ENCODE assay signal across 10 cellular contexts in the genomic region with DNA sequence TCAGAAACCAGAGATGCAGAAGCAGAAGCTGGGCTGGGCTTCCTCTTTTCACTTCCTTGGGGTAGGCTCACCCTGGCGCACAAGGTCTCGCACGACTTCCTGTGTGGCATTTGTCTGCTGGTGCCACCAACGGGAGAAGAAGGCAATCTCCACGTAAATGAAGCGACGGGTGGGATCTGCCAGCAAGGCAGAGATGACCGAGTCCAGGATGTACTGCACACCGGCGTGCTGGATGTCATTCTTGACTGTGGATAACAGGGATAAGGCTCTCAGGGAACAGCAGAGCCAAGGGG. TPM values are rescaled to one million over a fixed set of nuclear protein-coding genes. Genes with fewer than 3 reads are reported as not detected.
DNase-seq lines count a peak whose midpoint lies in the region; ATAC-seq and FAIRE-seq lines count a peak whose summit lies in the region.
"Had no signal": no experiment of that assay in that cellular context is flagged by ENCODE, and none has a peak within 500 bp of the region (broad histone marks: within the 10 kb centered on the region; RNA-seq: fewer than 3 reads in every experiment).

No MANE protein-coding gene starts in this region.

- no peak overlapping the region for H2BK15ac ChIP-seq in mesenchymal stem cell (ENCODE audit: low read depth, poor library complexity, severe bottlenecking)

- H2BK120ac ChIP-seq in mesenchymal stem cell (ENCODE audit: low read depth, low read length): no peak overlapping the region

- H3K4ac ChIP-seq in mesenchymal stem cell (ENCODE audit: low read depth in 1 of 2, low read length in 2 of 2): no peak overlapping the region

- no peak overlapping the region for H3K4me3 ChIP-seq in mesenchymal stem cell (ENCODE audit: insufficient read depth in 1 of 2, low read depth in 1 of 2, low read length in 2 of 2)

- no peak for FAIRE-seq in frontal cortex (lab: Jason Lieb, UNC)

- WGBS in mesenchymal stem cell: 99% methylated on average over 10 of the region's 10 CpGs

- H2AFZ ChIP-seq in mesenchymal stem cell (ENCODE audit: low read depth, low read length): no peak overlapping the region

- no peaks in the 10 kb centered on the region for H3K9me3 ChIP-seq in mesenchymal stem cell (ENCODE audit: control insufficient read depth, low read length)

- peaks cover 52 to 55% of the 10 kb centered on the region in 2 experiments for H3K36me3 ChIP-seq in mesenchymal stem cell (ENCODE audit: control insufficient read depth in 1 of 2, insufficient read depth in 2 of 2, low read depth in 1 of 2, low read length in 2 of 2)

- no peak overlapping the region for H4K91ac ChIP-seq in mesenchymal stem cell (ENCODE audit: low read length)

- peak; percentile 45 for DNase-seq in stimulated activated CD4-positive, alpha-beta T cell treated with anti-CD3 and anti-CD28 coated beads, Interleukin-12 subunit alpha, Interleukin-12 subunit beta, amount 100 ng/mL, for 4 hours
- DNase-seq in stimulated activated CD4-positive, alpha-beta T cell treated with anti-CD3 and anti-CD28 coated beads, Interleukin-2, amount 100 ng/mL, for 48 hours: no peak
- DNase-seq in activated T-helper 1 cell treated with Interleukin-2 at 50 U/mL for 16 hours (ENCODE audit: low read depth): peak; percentile 27
- no peak for DNase-seq in mesenchymal stem cell
- DNase-seq in frontal cortex (ENCODE audit: low spot score in 2 of 2): no peak
- no peak for DNase-seq in glomerular visceral epithelial cell (ENCODE audit: extremely low spot score)
- DNase-seq in NCI-H2081 (lab: John Stamatoyannopoulos, UW): no peak
- DNase-seq: NCI-H1930 had no signal

- no peak for ATAC-seq in GM19397 (IDR thresholded peaks at IDR 0.05; ENCODE audit: unreplicated experiment)

- H3K4me1 ChIP-seq in mesenchymal stem cell (ENCODE audit: control insufficient read depth, insufficient read depth, low read depth, low read length): peaks cover 27% of the 10 kb centered on the region

- H4K8ac ChIP-seq in mesenchymal stem cell (ENCODE audit: low read length): no peak overlapping the region

- H3K27ac ChIP-seq in mesenchymal stem cell (ENCODE audit: low read length, poor library complexity, severe bottlenecking): no peak overlapping the region

- H3K23ac ChIP-seq in mesenchymal stem cell (ENCODE audit: low read length in 2 of 2): no peak overlapping the region

- H3K18ac ChIP-seq in mesenchymal stem cell (ENCODE audit: low read depth in 1 of 2, low read length in 2 of 2): no peak overlapping the region

- peaks cover 45% of the 10 kb centered on the region for H3K79me1 ChIP-seq in mesenchymal stem cell (replicated peaks; ENCODE audit: low read length, poor library complexity, severe bottlenecking)

- H2BK5ac ChIP-seq in mesenchymal stem cell (ENCODE audit: low read depth, low read length, poor library complexity, severe bottlenecking): no peak overlapping the region

- H2BK12ac ChIP-seq in mesenchymal stem cell (ENCODE audit: low read length in 2 of 2): no peak overlapping the region

- no peak overlapping the region for H3K14ac ChIP-seq in mesenchymal stem cell (ENCODE audit: low read length in 2 of 2)

- no peak overlapping the region for H3K4me2 ChIP-seq in mesenchymal stem cell (ENCODE audit: low read length, poor library complexity, severe bottlenecking)

- H2AK5ac ChIP-seq in mesenchymal stem cell (ENCODE audit: low read length, severe bottlenecking): no peak overlapping the region

- H3K9ac ChIP-seq in mesenchymal stem cell (ENCODE audit: low read length): peak overlapping the region; percentile 99

- H3K27me3 ChIP-seq in mesenchymal stem cell (ENCODE audit: control insufficient read depth in 1 of 2, insufficient read depth in 1 of 2, low read length in 2 of 2): no peaks in the 10 kb centered on the region

RNA-seq across cellular contexts. Expression of gene MAN2B1, which starts 1.3 kb away (rescaled TPM):
- polyA plus RNA-seq in mesenchymal stem cell (2013, experiment 1 of 2): 70.4 TPM
- polyA plus RNA-seq in mesenchymal stem cell (2013, experiment 2 of 2): 70.1 TPM
- total RNA-seq in frontal cortex: 10.6 TPM

RNA-seq across cellular contexts. Expression of gene WDR83, which starts 1.4 kb away (rescaled TPM):
- polyA plus RNA-seq in mesenchymal stem cell (2013, experiment 1 of 2): 5.0 TPM
- polyA plus RNA-seq in mesenchymal stem cell (2013, experiment 2 of 2): 4.7 TPM
- total RNA-seq in frontal cortex: 9.0 TPM

RNA-seq across cellular contexts. Expression of gene DHPS, which starts 16.5 kb away (rescaled TPM):
- 39.7 TPM for polyA plus RNA-seq in mesenchymal stem cell (2013, experiment 1 of 2)
- polyA plus RNA-seq in mesenchymal stem cell (2013, experiment 2 of 2): 39.4 TPM
- 92.9 TPM for total RNA-seq in frontal cortex

RNA-seq across cellular contexts. Expression of gene GNG14, which starts 22.6 kb away (rescaled TPM):
- polyA plus RNA-seq in mesenchymal stem cell (2013, experiment 1 of 2): not detected
- not detected for polyA plus RNA-seq in mesenchymal stem cell (2013, experiment 2 of 2)
- not detected for total RNA-seq in frontal cortex
- polyA plus RNA-seq: AG04450 had no signal

RNA-seq across cellular contexts. Expression of gene FBXW9, which starts 31.2 kb away (rescaled TPM):
- 5.2 TPM for polyA plus RNA-seq in mesenchymal stem cell (2013, experiment 1 of 2)
- polyA plus RNA-seq in mesenchymal stem cell (2013, experiment 2 of 2): 5.2 TPM
- 6.5 TPM for total RNA-seq in frontal cortex

Comparison
In these comparisons a context has a peak if more than half of its experiments do, and no peak if none do; other contexts are left out.
1. DNase-seq: peak in stimulated activated CD4-positive, alpha-beta T cell treated with anti-CD3 and anti-CD28 coated beads, Interleukin-12 subunit alpha, Interleukin-12 subunit beta, amount 100 ng/mL, for 4 hours (single experiment) and activated T-helper 1 cell treated with Interleukin-2 at 50 U/mL for 16 hours (single experiment); none in stimulated activated CD4-positive, alpha-beta T cell treated with anti-CD3 and anti-CD28 coated beads, Interleukin-2, amount 100 ng/mL, for 48 hours (0 of 2), mesenchymal stem cell (single experiment), frontal cortex (0 of 2), glomerular visceral epithelial cell (single experiment) and NCI-H2081 (0 of 2).